1 cellular context compared by ENCODE assay signal in genomic region chr16:68085259-68086071, GRCh38.
TF ChIP-seq lines count a peak whose summit lies in the region.

Gene NFATC3 (plus strand): TSS chr16:68085370. CDS start chr16:68085682, 312 bp downstream.

TF ChIP-seq in K562, 482 proteins besides CTCF, POLR2A, EP300 and RAD21 (continued from another document and continues in another):
- no peak for TF ChIP-seq HDAC3 (IDR thresholded peaks at IDR 0.05; ENCODE audit: borderline replicate concordance, partially characterized antibody)
- peak; percentile 20 for TF ChIP-seq USF1 (CRISPR knock-in tag; IDR thresholded peaks at IDR 0.05)
- no peak for TF ChIP-seq KLF1 (tag; IDR thresholded peaks at IDR 0.05)
- peak; percentile 98 for TF ChIP-seq KAT7 (CRISPR knock-in tag; IDR thresholded peaks at IDR 0.05; ENCODE audit: borderline replicate concordance)
- TF ChIP-seq PCBP2 (IDR thresholded peaks at IDR 0.05; ENCODE audit: low read depth, low read length, poor library complexity, severe bottlenecking) = no peak
- no peak for TF ChIP-seq DDX20 (tag; IDR thresholded peaks at IDR 0.05; ENCODE audit: low read depth)
- TF ChIP-seq SOX6 (IDR thresholded peaks at IDR 0.05) = no peak; the same call in 1 of the 2 replicates
- 0 out of 2 replicates have a peak, but pooled peaks have one; percentile 62 for TF ChIP-seq ZNF589 (CRISPR knock-in tag; IDR thresholded peaks at IDR 0.05; ENCODE audit: low read depth)
- TF ChIP-seq CREB5 (CRISPR knock-in tag; IDR thresholded peaks at IDR 0.05) = no peak
- TF ChIP-seq PHB2 (IDR thresholded peaks at IDR 0.05; ENCODE audit: low read depth) = no peak
- no peak for TF ChIP-seq E4F1 (CRISPR knock-in tag; IDR thresholded peaks at IDR 0.05; ENCODE audit: borderline replicate concordance)
- peak in 1 of 2 experiments; percentile 70; a peak in 2 of 4 replicates for TF ChIP-seq TEAD1 (CRISPR knock-in tag; IDR thresholded peaks at IDR 0.05)
- no peak for TF ChIP-seq NFATC3 (IDR thresholded peaks at IDR 0.05)
- no peak for TF ChIP-seq ZNF584 (CRISPR knock-in tag; IDR thresholded peaks at IDR 0.05; ENCODE audit: low read depth)
- TF ChIP-seq EWSR1 (IDR thresholded peaks at IDR 0.05; ENCODE audit: borderline replicate concordance, low read depth, partially characterized antibody) = no peak
- no peak for TF ChIP-seq SMAD1 (IDR thresholded peaks at IDR 0.05; ENCODE audit: low read depth, low read length, partially characterized antibody)
- no peak for TF ChIP-seq ARID2 (IDR thresholded peaks at IDR 0.05)
- no peak for TF ChIP-seq HOXB6 (CRISPR knock-in tag; IDR thresholded peaks at IDR 0.05; ENCODE audit: borderline replicate concordance)
- TF ChIP-seq CAMTA2 (CRISPR knock-in tag; conservative IDR thresholded peaks at IDR 0.05) = no peak
- TF ChIP-seq TBP (optimal IDR thresholded peaks at IDR 0.05; ENCODE audit: low read depth, low read length) = peak; percentile 79
- TF ChIP-seq ZNF551 (CRISPR knock-in tag; IDR thresholded peaks at IDR 0.05) = no peak
- no peak for TF ChIP-seq NCOA1 (IDR thresholded peaks at IDR 0.05; ENCODE audit: low read depth)
- TF ChIP-seq POLR2AphosphoS5 (IDR thresholded peaks at IDR 0.05; ENCODE audit: control insufficient read depth, insufficient read depth, low read depth, low read length) = no peak; the same call in 1 of the 2 replicates
- no peak for TF ChIP-seq HNRNPH1 (optimal IDR thresholded peaks at IDR 0.05; ENCODE audit: low read depth, low read length)
- TF ChIP-seq MAFK (IDR thresholded peaks at IDR 0.05; ENCODE audit: low read length) = no peak
- peak; percentile 94 for TF ChIP-seq ZKSCAN1 (IDR thresholded peaks at IDR 0.05; ENCODE audit: low read depth, low read length)
- 0 out of 2 replicates have a peak, but pooled peaks have one; percentile 52 for TF ChIP-seq ZNF766 (CRISPR knock-in tag; conservative IDR thresholded peaks at IDR 0.05)
- no peak for TF ChIP-seq CHAMP1 (IDR thresholded peaks at IDR 0.05)
- no peak for TF ChIP-seq YBX1 (IDR thresholded peaks at IDR 0.05)
- TF ChIP-seq GATAD2A (IDR thresholded peaks at IDR 0.05) = no peak
- no peak for TF ChIP-seq NCOA6 (IDR thresholded peaks at IDR 0.05)
- TF ChIP-seq MAZ (CRISPR knock-in tag; conservative IDR thresholded peaks at IDR 0.05 in 1 of 2, IDR thresholded peaks at IDR 0.05 in 1 of 2) = peak; percentile 8 to 83
- no peak for TF ChIP-seq PYGO2 (tag; IDR thresholded peaks at IDR 0.05)
- no peak; the same call in 1 of the 2 replicates for TF ChIP-seq HDAC2 (IDR thresholded peaks at IDR 0.05)
- TF ChIP-seq NBN (IDR thresholded peaks at IDR 0.05; ENCODE audit: low read depth) = no peak
- TF ChIP-seq TRIM25 (IDR thresholded peaks at IDR 0.05; ENCODE audit: borderline replicate concordance) = no peak
- TF ChIP-seq ESRRA (IDR thresholded peaks at IDR 0.05; ENCODE audit: borderline replicate concordance, low read depth) = peak; percentile 62; the same call in 1 of the 2 replicates
- no peak for TF ChIP-seq ERF (CRISPR knock-in tag; IDR thresholded peaks at IDR 0.05)
- no peak for TF ChIP-seq CLOCK (CRISPR knock-in tag; IDR thresholded peaks at IDR 0.05; ENCODE audit: borderline replicate concordance)
- TF ChIP-seq LEF1 (IDR thresholded peaks at IDR 0.05) = no peak
